ENCODE assay signal across 1 cellular context in genomic region chr12:83210933-83211332, GRCh38.
TF ChIP-seq lines count a peak whose summit lies in the region.

No MANE protein-coding gene starts in this region.

TF ChIP-seq in H1, 55 proteins besides CTCF, POLR2A, EP300 and RAD21:
- TF ChIP-seq CHD7 (IDR thresholded peaks at IDR 0.05; ENCODE audit: insufficient replicate concordance, low read length) (peak; percentile 80), NANOG (IDR thresholded peaks at IDR 0.05; ENCODE audit: insufficient read depth, low read depth, low read length, poor library complexity, severe bottlenecking) (peak; percentile 39), POLR2AphosphoS5 (IDR thresholded peaks at IDR 0.05; ENCODE audit: low read depth, low read length) (no peak), JUND (IDR thresholded peaks at IDR 0.05; ENCODE audit: low read length) (no peak), YY1 (IDR thresholded peaks at IDR 0.05; ENCODE audit: low read depth, low read length) (no peak)
